In the genomic region with DNA sequence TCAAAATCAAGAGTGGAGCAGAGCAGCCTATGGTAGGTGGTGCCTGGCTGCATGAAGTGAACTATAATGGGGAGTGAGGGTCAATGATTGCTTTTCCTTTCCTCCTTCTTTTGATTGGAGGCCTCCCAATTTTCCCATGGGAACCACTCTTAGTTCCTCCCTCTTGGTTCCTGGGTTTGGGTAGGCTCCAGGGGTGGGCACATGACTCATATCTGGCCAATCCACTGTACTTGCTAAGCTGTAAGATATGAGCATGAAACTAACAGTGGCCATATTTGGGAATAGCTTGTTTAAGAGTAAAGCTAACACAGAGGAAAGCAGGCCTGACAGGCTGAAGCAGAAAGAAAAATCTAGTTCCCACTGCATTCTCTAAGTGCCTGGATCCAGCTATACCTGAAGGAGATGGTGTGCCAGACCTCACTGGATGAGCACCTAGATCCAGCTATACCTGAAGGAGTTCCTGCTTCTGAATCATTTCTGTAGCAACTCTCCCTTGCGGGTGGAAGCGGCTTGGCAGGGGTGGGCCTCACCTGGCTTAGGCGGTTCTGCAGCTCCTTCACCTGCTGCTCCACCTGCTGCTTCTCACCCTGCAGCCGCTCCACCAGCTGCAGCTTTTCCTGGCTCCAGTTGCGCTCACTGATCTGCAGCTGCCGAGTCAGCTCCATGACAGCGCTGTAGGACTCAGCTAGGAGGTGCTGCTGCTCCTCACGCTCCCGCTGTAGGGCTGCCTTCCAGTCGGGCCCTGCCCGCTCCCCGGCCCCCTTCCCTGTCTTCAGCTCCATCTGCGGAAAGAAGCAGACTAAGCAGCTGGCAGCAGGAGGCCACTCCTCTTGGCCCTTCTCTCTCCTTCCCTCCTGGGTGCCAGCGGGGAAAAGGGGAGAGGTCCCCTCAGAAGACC, we compare ENCODE assay signal across 12 cellular contexts. TPM values are rescaled to one million over a fixed set of nuclear protein-coding genes. Genes with fewer than 3 reads are reported as not detected.
A peak's percentile ranks its signal among the peaks of the same experiment; 100 is the strongest.
DNase-seq lines count a peak whose midpoint lies in the region; ATAC-seq and TF ChIP-seq lines count a peak whose summit lies in the region.
"Had no signal": no experiment of that assay in that cellular context is flagged by ENCODE, and none has a peak within 500 bp of the region (broad histone marks: within the 10 kb centered on the region; RNA-seq: fewer than 3 reads in every experiment).

No MANE protein-coding gene starts in this region.

- no peaks in the 10 kb centered on the region for H3K4me1 ChIP-seq in foreskin keratinocyte

- peak overlapping the region; percentile 47 for H3K27ac ChIP-seq in AG04450 (ENCODE audit: low read depth, low read length)
- H3K27ac ChIP-seq in foreskin keratinocyte, result no peak overlapping the region

- TF ChIP-seq CTCF in AG04450 (IDR thresholded peaks at IDR 0.05; ENCODE audit: low read depth, low read length) (no peak), foreskin keratinocyte (conservative IDR thresholded peaks at IDR 0.05) (no peak)

- peaks cover 4% of the 10 kb centered on the region; the same call in 1 of the 2 replicates for H3K9me3 ChIP-seq in AG04450 (ENCODE audit: control insufficient read depth, insufficient read depth, low read length)
- H3K9me3 ChIP-seq: adrenal gland had no signal

- POLR2A ChIA-PET in AG04450 (lab: Yijun Ruan, JAX), result interaction anchor here (0.6 to 1.2 kb wide), 4 partner anchors 12 to 61 kb away, joined by 3 to 14 read pairs (median 3); a partner anchor contains a TSS

- no peak overlapping the region for H3K4me3 ChIP-seq in AG04450 (ENCODE audit: low read depth, low read length)
- H3K4me3 ChIP-seq: adrenal gland had no signal

- CTCF ChIA-PET in AG04450 (lab: Charles Lee), result interaction anchor here (0.5 to 1.5 kb wide), 4 partner anchors 17 to 62 kb away, joined by 3 to 9 read pairs (median 3); partner anchors contain the start of gene DSN1

- H3K27me3 ChIP-seq in AG04450 (ENCODE audit: control insufficient read depth, insufficient read depth, low read length) (no peaks in the 10 kb centered on the region), foreskin keratinocyte (no peaks in the 10 kb centered on the region)
- H3K27me3 ChIP-seq: adrenal gland had no signal

- peak; percentile 28 for ATAC-seq in foreskin keratinocyte
- no peak for ATAC-seq in GM21717 (IDR thresholded peaks at IDR 0.05; ENCODE audit: unreplicated experiment)
- ATAC-seq in HG03280 (IDR thresholded peaks at IDR 0.05; ENCODE audit: unreplicated experiment), result no peak

- DNase-seq in AG04450 (ENCODE audit: low read depth, low spot score), result peak; percentile 66
- DNase-seq in HS-5 (ENCODE audit: low read depth), result peak; percentile 14
- peak; percentile 78 for DNase-seq in astrocyte of the hippocampus (ENCODE audit: low read depth, low spot score)
- DNase-seq in foreskin keratinocyte, result no peak
- DNase-seq in NCI-H1417 (lab: John Stamatoyannopoulos, UW), result no peak
- DNase-seq in NCI-H446 (lab: John Stamatoyannopoulos, UW), result no peak
- DNase-seq: activated CD8-positive, alpha-beta memory T cell treated with anti-CD3 and anti-CD28 coated beads, Interleukin-2, amount 50 U/mL, for 48 hours; Karpas-422; NCI-H2171 had no signal

RNA-seq across cellular contexts. Expression of gene DSN1, which starts 29.0 kb away (rescaled TPM):
- polyA plus RNA-seq in AG04450 (2011; rRNA removed) (6.0 and 8.7 TPM in 2 replicates), foreskin keratinocyte (14.4 and 17.0 TPM in 2 replicates)
- 2.9 and 4.2 TPM in 2 replicates for polyA minus RNA-seq in AG04450 (2011; rRNA and poly(A)+ RNA removed)
- total RNA-seq in foreskin keratinocyte, result 21.3 and 22.6 TPM in 2 replicates

RNA-seq across cellular contexts. Expression of gene NDRG3, which starts 56.7 kb away (rescaled TPM):
- polyA plus RNA-seq in AG04450 (2011; rRNA removed) (39.5 and 39.8 TPM in 2 replicates), foreskin keratinocyte (22.3 and 22.4 TPM in 2 replicates)
- polyA minus RNA-seq in AG04450 (2011; rRNA and poly(A)+ RNA removed), result 38.2 and 41.4 TPM in 2 replicates
- total RNA-seq in foreskin keratinocyte, result 27.6 and 30.4 TPM in 2 replicates

Comparison
In these comparisons a context has a peak if more than half of its experiments do, and no peak if none do; other contexts are left out.
1. DNase-seq: peak in AG04450 (single experiment), HS-5 (single experiment) and astrocyte of the hippocampus (single experiment); none in foreskin keratinocyte (0 of 2), NCI-H1417 (0 of 3) and NCI-H446 (0 of 2).